ENCODE assay signal across 8 cellular contexts in the genomic region with DNA sequence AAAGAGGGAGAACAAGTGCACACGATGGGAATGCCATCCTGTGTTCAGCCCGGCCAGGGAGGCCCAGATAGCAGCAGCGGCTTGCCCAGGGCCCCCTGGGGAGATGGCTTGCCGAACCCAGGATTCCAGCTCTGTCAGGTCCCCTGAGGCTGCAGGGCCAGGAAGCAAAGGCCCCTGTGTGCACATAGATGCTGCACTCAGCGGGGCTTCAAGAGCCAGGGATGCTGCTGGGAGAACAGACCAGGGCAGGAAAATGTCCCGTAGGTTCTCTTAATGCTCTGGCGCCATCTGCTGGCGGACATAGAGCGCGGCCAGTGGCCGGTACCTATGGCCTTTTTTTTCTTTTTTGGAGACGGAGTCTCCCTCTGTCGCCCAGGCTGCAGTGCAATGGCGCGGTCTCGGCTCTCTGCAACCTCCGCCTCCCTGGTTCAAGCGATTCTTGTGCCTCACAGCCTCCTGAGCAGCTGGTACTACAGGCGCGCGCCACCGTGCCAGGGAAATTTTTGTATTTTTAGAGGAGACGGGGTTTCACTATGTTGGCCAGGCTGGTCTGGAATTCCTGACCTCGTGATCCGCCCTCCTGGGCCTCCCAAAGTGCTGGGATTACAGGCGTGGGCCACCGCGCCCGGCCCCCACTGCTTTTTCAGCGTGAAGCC. TPM values are rescaled to one million over a fixed set of nuclear protein-coding genes. Genes with fewer than 3 reads are reported as not detected.
A peak's percentile ranks its signal among the peaks of the same experiment; 100 is the strongest.
DNase-seq lines count a peak whose midpoint lies in the region; ATAC-seq and TF ChIP-seq lines count a peak whose summit lies in the region.

No MANE protein-coding gene starts in this region.

- H3K27ac Mint-ChIP-seq in activated T-helper 1 cell treated with anti-CD3 and anti-CD28 coated beads, Interleukin-12 subunit alpha, Interleukin-12 subunit beta, Interleukin-2, Interleukin-4 antibody, amounts not matched to agents 30 ng/mL and 10 ng/mL and 1 ng/mL, durations not matched to agents 14 hours and 24 hours and 36 hours, result no peak overlapping the region
- no peak overlapping the region for H3K27ac Mint-ChIP-seq in neural progenitor cell

- TF ChIP-seq CTCF in fibroblast of the aortic adventitia (IDR thresholded peaks at IDR 0.05; ENCODE audit: insufficient read depth, low read length) (peak; percentile 87), neural progenitor cell (IDR thresholded peaks at IDR 0.05) (peak; percentile 94)

- H3K9me3 ChIP-seq in neural progenitor cell (ENCODE audit: low read depth), result no peaks in the 10 kb centered on the region

- no peaks in the 10 kb centered on the region for H3K27me3 Mint-ChIP-seq in activated T-helper 1 cell treated with anti-CD3 and anti-CD28 coated beads, Interleukin-12 subunit alpha, Interleukin-12 subunit beta, Interleukin-2, Interleukin-4 antibody, amounts not matched to agents 30 ng/mL and 10 ng/mL and 1 ng/mL, durations not matched to agents 14 hours and 24 hours and 36 hours (ENCODE audit: insufficient read depth)
- no peaks in the 10 kb centered on the region for H3K27me3 Mint-ChIP-seq in neural progenitor cell (ENCODE audit: insufficient read depth, low read depth)

- no peaks in the 10 kb centered on the region for H3K9me3 Mint-ChIP-seq in activated T-helper 1 cell treated with anti-CD3 and anti-CD28 coated beads, Interleukin-12 subunit alpha, Interleukin-12 subunit beta, Interleukin-2, Interleukin-4 antibody, amounts not matched to agents 30 ng/mL and 10 ng/mL and 1 ng/mL, durations not matched to agents 14 hours and 24 hours and 36 hours
- no peaks in the 10 kb centered on the region for H3K9me3 Mint-ChIP-seq in neural progenitor cell

- peak; percentile 79 for ATAC-seq in GM21423 (IDR thresholded peaks at IDR 0.05; ENCODE audit: unreplicated experiment)

- H3K27ac ChIP-seq in neural progenitor cell, result peak overlapping the region; percentile 17

- no peaks in the 10 kb centered on the region for H3K27me3 ChIP-seq in neural progenitor cell

- intact Hi-C loops in activated T-helper 1 cell treated with anti-CD3 and anti-CD28 coated beads, Interleukin-12 subunit alpha, Interleukin-12 subunit beta, Interleukin-2, Interleukin-4 antibody, amounts not matched to agents 30 ng/mL and 10 ng/mL and 1 ng/mL, durations not matched to agents 14 hours and 24 hours and 36 hours (cut with micrococcal nuclease), result loop anchor here (1.0 to 5.0 kb wide), 5 partner anchors 22 to 955 kb away; a partner anchor contains a TSS

- peaks cover 6% of the 10 kb centered on the region for H3K36me3 ChIP-seq in neural progenitor cell

- peak; percentile 93 for DNase-seq in DMS53 (lab: John Stamatoyannopoulos, UW)
- DNase-seq in HT1080 (ENCODE audit: low read depth), result peak; percentile 71
- peak; percentile 81 for DNase-seq in RKO (ENCODE audit: low spot score)
- peak; percentile 48 for DNase-seq in activated T-helper 1 cell treated with anti-CD3 and anti-CD28 coated beads, Interleukin-12 subunit alpha, Interleukin-12 subunit beta, Interleukin-2, Interleukin-4 antibody, amounts not matched to agents 30 ng/mL and 10 ng/mL and 1 ng/mL, durations not matched to agents 14 hours and 24 hours and 36 hours (ENCODE audit: low spot score)
- peak; percentile 69 for DNase-seq in fibroblast of the aortic adventitia (ENCODE audit: low read depth)
- DNase-seq in neural progenitor cell (ENCODE audit: low spot score), result peak; percentile 90
- peak; percentile 44 for DNase-seq in stromal cell of bone marrow (ENCODE audit: low read depth)

- H3K36me3 Mint-ChIP-seq in activated T-helper 1 cell treated with anti-CD3 and anti-CD28 coated beads, Interleukin-12 subunit alpha, Interleukin-12 subunit beta, Interleukin-2, Interleukin-4 antibody, amounts not matched to agents 30 ng/mL and 10 ng/mL and 1 ng/mL, durations not matched to agents 14 hours and 24 hours and 36 hours (ENCODE audit: low read depth), result peaks cover 19% of the 10 kb centered on the region
- H3K36me3 Mint-ChIP-seq in neural progenitor cell, result peaks cover 11% of the 10 kb centered on the region

- H3K4me3 Mint-ChIP-seq in activated T-helper 1 cell treated with anti-CD3 and anti-CD28 coated beads, Interleukin-12 subunit alpha, Interleukin-12 subunit beta, Interleukin-2, Interleukin-4 antibody, amounts not matched to agents 30 ng/mL and 10 ng/mL and 1 ng/mL, durations not matched to agents 14 hours and 24 hours and 36 hours, result no peak overlapping the region
- no peak overlapping the region for H3K4me3 Mint-ChIP-seq in neural progenitor cell

- no peak overlapping the region for H3K4me2 ChIP-seq in neural progenitor cell

- H3K4me1 Mint-ChIP-seq in activated T-helper 1 cell treated with anti-CD3 and anti-CD28 coated beads, Interleukin-12 subunit alpha, Interleukin-12 subunit beta, Interleukin-2, Interleukin-4 antibody, amounts not matched to agents 30 ng/mL and 10 ng/mL and 1 ng/mL, durations not matched to agents 14 hours and 24 hours and 36 hours (ENCODE audit: low read depth), result no peaks in the 10 kb centered on the region
- no peaks in the 10 kb centered on the region for H3K4me1 Mint-ChIP-seq in neural progenitor cell

- peaks cover 26% of the 10 kb centered on the region for H3F3A ChIP-seq in neural progenitor cell (ENCODE audit: low read depth)

- no peak overlapping the region for H3K4me3 ChIP-seq in fibroblast of the aortic adventitia (ENCODE audit: low read depth, low read length)
- H3K4me3 ChIP-seq in neural progenitor cell, result no peak overlapping the region

- no peak overlapping the region for H3K9ac ChIP-seq in neural progenitor cell

- peaks cover 6% of the 10 kb centered on the region for H3K4me1 ChIP-seq in neural progenitor cell

- no peak overlapping the region for H2AFZ ChIP-seq in neural progenitor cell (replicated peaks)

- H3K79me2 ChIP-seq in neural progenitor cell (ENCODE audit: low read depth), result no peaks in the 10 kb centered on the region

- peaks cover 9% of the 10 kb centered on the region for H4K20me1 ChIP-seq in neural progenitor cell (ENCODE audit: low read depth)

RNA-seq across cellular contexts. Expression of a gene that starts 22.4 kb away (rescaled TPM):
- 8.6 and 29.2 TPM in 2 replicates for total RNA-seq in HT1080 (2014; rRNA removed; shearing (Covaris generic))
- polyA plus RNA-seq in HT1080 (2015; cell fraction: cytosol; rRNA removed), result 11.9 and 19.4 TPM in 2 replicates
- polyA plus RNA-seq in HT1080 (2015; cell fraction: nucleus; rRNA removed), result 18.7 and 20.0 TPM in 2 replicates
- total RNA-seq in activated T-helper 1 cell treated with anti-CD3 and anti-CD28 coated beads, Interleukin-12 subunit alpha, Interleukin-12 subunit beta, Interleukin-2, Interleukin-4 antibody, amounts not matched to agents 30 ng/mL and 10 ng/mL and 1 ng/mL, durations not matched to agents 14 hours and 24 hours and 36 hours, result 46.6 and 49.6 TPM in 2 replicates
- 10.0 and 11.4 TPM in 2 replicates for total RNA-seq in fibroblast of the aortic adventitia (ENCODE audit: low replicate concordance)
- 38.6 and 45.8 TPM in 2 replicates for total RNA-seq in neural progenitor cell (ENCODE audit: low replicate concordance)

RNA-seq across cellular contexts. Expression of a gene that starts 59.8 kb away (rescaled TPM):
- total RNA-seq in HT1080 (2014; rRNA removed; shearing (Covaris generic)), result 92.5 and 93.4 TPM in 2 replicates
- polyA plus RNA-seq in HT1080 (2015; cell fraction: cytosol; rRNA removed), result 49.9 and 50.2 TPM in 2 replicates
- polyA plus RNA-seq in HT1080 (2015; cell fraction: nucleus; rRNA removed), result 53.9 and 56.8 TPM in 2 replicates
- 108 and 109 TPM in 2 replicates for total RNA-seq in activated T-helper 1 cell treated with anti-CD3 and anti-CD28 coated beads, Interleukin-12 subunit alpha, Interleukin-12 subunit beta, Interleukin-2, Interleukin-4 antibody, amounts not matched to agents 30 ng/mL and 10 ng/mL and 1 ng/mL, durations not matched to agents 14 hours and 24 hours and 36 hours
- total RNA-seq in fibroblast of the aortic adventitia (ENCODE audit: low replicate concordance) (76.9 and 306 TPM in 2 replicates), neural progenitor cell (ENCODE audit: low replicate concordance) (48.3 and 58.3 TPM in 2 replicates)
